In the genomic region with DNA sequence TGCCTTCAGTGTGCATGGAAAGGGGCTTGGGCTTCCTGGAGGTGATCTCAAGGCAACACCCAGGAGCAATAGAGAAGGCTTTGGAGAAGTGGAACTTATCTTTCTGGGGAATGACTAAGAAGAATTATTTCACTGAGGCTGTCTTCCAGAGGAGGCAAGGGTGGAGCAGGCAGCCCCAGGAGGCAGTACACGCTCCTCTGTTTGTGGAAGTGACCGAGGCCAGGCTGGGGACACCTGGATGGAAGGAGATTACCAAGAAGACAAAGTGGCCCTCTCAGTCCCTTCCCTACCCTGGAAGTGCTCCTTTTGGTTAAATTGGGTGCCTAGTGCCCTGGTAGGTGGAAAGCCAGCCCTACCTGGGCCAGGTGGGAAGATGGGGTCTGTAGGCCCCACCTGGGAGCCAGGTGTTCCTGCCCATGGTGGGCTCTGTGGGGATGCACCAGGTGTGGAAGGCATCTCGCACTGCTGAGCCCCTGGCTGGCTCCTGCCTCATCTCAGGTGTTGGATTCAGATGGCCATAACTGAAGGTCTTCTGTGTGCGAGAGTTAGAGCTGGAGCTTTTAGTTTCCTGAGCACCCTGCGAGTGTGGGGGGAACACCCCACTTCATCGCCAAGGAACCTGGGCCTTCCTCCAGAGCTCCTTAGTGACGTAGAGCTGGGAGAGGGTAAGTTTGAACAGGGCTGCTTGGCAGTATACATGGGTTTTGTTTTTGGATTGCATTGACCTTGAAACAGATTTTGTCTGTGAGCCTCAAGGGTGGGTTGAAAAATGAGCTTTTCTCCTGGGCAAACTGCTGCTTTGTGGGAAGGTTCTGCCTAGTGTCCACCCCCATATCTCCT, we compare ENCODE assay signal across 12 cellular contexts. TPM values are rescaled to one million over a fixed set of nuclear protein-coding genes. Genes with fewer than 3 reads are reported as not detected.
DNase-seq lines count a peak whose midpoint lies in the region; ATAC-seq, FAIRE-seq and TF ChIP-seq lines count a peak whose summit lies in the region.
"Had no signal": no experiment of that assay in that cellular context is flagged by ENCODE, and none has a peak within 500 bp of the region (broad histone marks: within the 10 kb centered on the region; RNA-seq: fewer than 3 reads in every experiment).

No MANE protein-coding gene starts in this region.

- no peak for FAIRE-seq in D721Med (lab: Jason Lieb, UNC)
- FAIRE-seq: HepG2 had no signal

- in situ Hi-C loops in transverse colon (cut with MboI; ENCODE audit: low pct_ligation_motif_present in 1 of 4, low pct_unique_long_range_greater_than_20kb in 1 of 4, low sequenced_read_pairs in 3 of 4): no loop called here

- intact Hi-C loops in activated naive CD4-positive, alpha-beta T cell treated with anti-CD3 and anti-CD28 coated beads for 36 hours (cut with micrococcal nuclease): loop anchor here (1.0 to 5.0 kb wide), 8 partner anchors 7 to 314 kb away; a partner anchor contains a TSS
- intact Hi-C loops in transverse colon (cut with DNase I; ENCODE audit: low total_unique reads): no loop called here

- ATAC-seq in activated naive CD8-positive, alpha-beta T cell treated with anti-CD3 and anti-CD28 coated beads, Interleukin-2, amount 10 ng/mL, durations not matched to agents 7 days and 5 days (ENCODE audit: low read depth): no peak
- ATAC-seq in GM19463 (IDR thresholded peaks at IDR 0.05; ENCODE audit: unreplicated experiment): no peak
- ATAC-seq: HepG2 had no signal

- H3K27me3 ChIP-seq in mucosa of rectum (ENCODE audit: control insufficient read depth in 2 of 2, insufficient read depth in 2 of 2, low read length in 2 of 2) (no peaks in the 10 kb centered on the region), transverse colon (no peaks in the 10 kb centered on the region)
- H3K27me3 ChIP-seq: SJSA1 had no signal

- CTCF ChIA-PET in activated naive CD4-positive, alpha-beta T cell treated with anti-CD3 and anti-CD28 coated beads for 36 hours (lab: Charles Lee): interaction anchor here (0.7 kb wide), 1 partner anchor 109 kb away, joined by 3 read pairs; no protein-coding TSS in a partner anchor

- H3K4me1 ChIP-seq in mucosa of rectum (ENCODE audit: control insufficient read depth in 2 of 2, insufficient read depth in 2 of 2, low read length in 2 of 2) (peaks cover 25 to 47% of the 10 kb centered on the region in 2 donors), transverse colon (peaks cover 40 to 57% (median 46%) of the 10 kb centered on the region in 4 donors)

- H3K4me1 Mint-ChIP-seq in activated naive CD4-positive, alpha-beta T cell treated with anti-CD3 and anti-CD28 coated beads for 36 hours (ENCODE audit: low read depth): peaks cover 42% of the 10 kb centered on the region
- peaks cover 51% of the 10 kb centered on the region for H3K4me1 Mint-ChIP-seq in activated naive CD8-positive, alpha-beta T cell treated with anti-CD3 and anti-CD28 coated beads, Interleukin-2, amount 10 ng/mL, durations not matched to agents 7 days and 5 days

- no peak for DNase-seq in activated naive CD4-positive, alpha-beta T cell treated with anti-CD3 and anti-CD28 coated beads for 36 hours
- DNase-seq in activated naive CD4-positive, alpha-beta T cell treated with anti-CD3 and anti-CD28 coated beads, Interleukin-2, amount 50 U/mL, for 16 hours: no peak
- no peak for DNase-seq in activated naive CD8-positive, alpha-beta T cell treated with anti-CD3 and anti-CD28 coated beads, Interleukin-2, amount 10 ng/mL, durations not matched to agents 7 days and 5 days
- DNase-seq in transverse colon: no peak
- DNase-seq in NCI-H2107 treated with DMSO at 0.1 percent for 48 hours (lab: John Stamatoyannopoulos, UW; ENCODE audit: unreplicated experiment): no peak
- DNase-seq in D721Med (ENCODE audit: insufficient read length, low spot score): no peak
- DNase-seq: NCI-H2107 had no signal

- H3K9ac ChIP-seq in mucosa of rectum (ENCODE audit: low read depth in 1 of 2, low read length in 2 of 2): no peak overlapping the region

- H3K36me3 ChIP-seq in mucosa of rectum (ENCODE audit: control insufficient read depth in 2 of 2, insufficient read depth in 2 of 2, low read length in 2 of 2) (peaks cover 16 to 21% of the 10 kb centered on the region in 2 donors), transverse colon (peaks cover 0 to 7% (median 0%) of the 10 kb centered on the region in 4 donors)

- WGBS in transverse colon (ENCODE audit: low coverage in 1 of 2), 2 donors: 74% methylated on average over 7 of the region's 7 CpGs; no CpG with 5 or more reads in 1 of the 2 donors

- H3K9me3 ChIP-seq in mucosa of rectum (ENCODE audit: control insufficient read depth in 2 of 2, low read length in 2 of 2): no peaks in the 10 kb centered on the region
- H3K9me3 ChIP-seq in transverse colon: no peaks in the 10 kb centered on the region
- H3K9me3 ChIP-seq: SJSA1 had no signal

- no peaks in the 10 kb centered on the region for H3K27me3 Mint-ChIP-seq in activated naive CD4-positive, alpha-beta T cell treated with anti-CD3 and anti-CD28 coated beads for 36 hours (ENCODE audit: low read depth)
- no peaks in the 10 kb centered on the region for H3K27me3 Mint-ChIP-seq in activated naive CD8-positive, alpha-beta T cell treated with anti-CD3 and anti-CD28 coated beads, Interleukin-2, amount 10 ng/mL, durations not matched to agents 7 days and 5 days

- H3K9me3 Mint-ChIP-seq in activated naive CD4-positive, alpha-beta T cell treated with anti-CD3 and anti-CD28 coated beads for 36 hours: no peaks in the 10 kb centered on the region
- H3K9me3 Mint-ChIP-seq in activated naive CD8-positive, alpha-beta T cell treated with anti-CD3 and anti-CD28 coated beads, Interleukin-2, amount 10 ng/mL, durations not matched to agents 7 days and 5 days: no peaks in the 10 kb centered on the region

- POLR2A ChIA-PET in activated naive CD8-positive, alpha-beta T cell treated with anti-CD3 and anti-CD28 coated beads, Interleukin-2, amount 10 ng/mL, durations not matched to agents 7 days and 5 days (lab: Charles Lee): interaction anchor here (0.9 to 1.4 kb wide), 5 partner anchors 16 to 80 kb away, joined by 3 to 5 read pairs (median 3); no protein-coding TSS in a partner anchor

- no peak overlapping the region for H3K4me3 Mint-ChIP-seq in activated naive CD4-positive, alpha-beta T cell treated with anti-CD3 and anti-CD28 coated beads for 36 hours
- peak overlapping the region; percentile 27 for H3K4me3 Mint-ChIP-seq in activated naive CD8-positive, alpha-beta T cell treated with anti-CD3 and anti-CD28 coated beads, Interleukin-2, amount 10 ng/mL, durations not matched to agents 7 days and 5 days

- no peak for TF ChIP-seq EP300 in transverse colon (IDR thresholded peaks at IDR 0.05; ENCODE audit: low read depth)

- H3K27ac ChIP-seq in mucosa of rectum (ENCODE audit: low read depth in 2 of 2, low read length in 2 of 2) (peak overlapping the region; percentile 30 to 48), transverse colon (peak overlapping the region; percentile 87 to 90 (median 88))

- H3K36me3 Mint-ChIP-seq in activated naive CD4-positive, alpha-beta T cell treated with anti-CD3 and anti-CD28 coated beads for 36 hours (ENCODE audit: low read depth): peaks cover 3% of the 10 kb centered on the region
- peaks cover 11% of the 10 kb centered on the region for H3K36me3 Mint-ChIP-seq in activated naive CD8-positive, alpha-beta T cell treated with anti-CD3 and anti-CD28 coated beads, Interleukin-2, amount 10 ng/mL, durations not matched to agents 7 days and 5 days

- H3K4me3 ChIP-seq in mucosa of rectum (ENCODE audit: low read length in 2 of 2): no peak overlapping the region
- no peak overlapping the region for H3K4me3 ChIP-seq in transverse colon
- H3K4me3 ChIP-seq: SJSA1 had no signal

- H3K27ac Mint-ChIP-seq in activated naive CD4-positive, alpha-beta T cell treated with anti-CD3 and anti-CD28 coated beads for 36 hours: peak overlapping the region; percentile 79
- H3K27ac Mint-ChIP-seq in activated naive CD8-positive, alpha-beta T cell treated with anti-CD3 and anti-CD28 coated beads, Interleukin-2, amount 10 ng/mL, durations not matched to agents 7 days and 5 days: peak overlapping the region; percentile 72
- H3K27ac Mint-ChIP-seq: progenitor cell of endocrine pancreas had no signal

- no peak for TF ChIP-seq CTCF in transverse colon (IDR thresholded peaks at IDR 0.05)
- TF ChIP-seq CTCF in D721Med (IDR thresholded peaks at IDR 0.05; ENCODE audit: insufficient read depth, missing control alignments): no peak

- no peak for TF ChIP-seq POLR2A in transverse colon (IDR thresholded peaks at IDR 0.05)

RNA-seq across cellular contexts. Expression of a gene that starts 46.1 kb away (rescaled TPM):
- 10 to 100 TPM; 48.7 to 54.6 TPM for total RNA-seq in activated naive CD4-positive, alpha-beta T cell treated with anti-CD3 and anti-CD28 coated beads for 36 hours
- 10 to 100 TPM; 36.9 to 42.6 TPM for total RNA-seq in activated naive CD8-positive, alpha-beta T cell treated with anti-CD3 and anti-CD28 coated beads, Interleukin-2, amount 10 ng/mL, durations not matched to agents 7 days and 5 days
- 100 to 1,000 TPM; 309 to 483 (median 316) TPM for total RNA-seq in transverse colon

Comparison
In these comparisons a context has a peak if more than half of its experiments do, and no peak if none do; other contexts are left out.
1. RNA of a gene that starts 46.1 kb away (total RNA-seq): 309 to 483 TPM in transverse colon; 48.7 to 54.6 TPM in activated naive CD4-positive, alpha-beta T cell treated with anti-CD3 and anti-CD28 coated beads for 36 hours and 36.9 to 42.6 TPM in activated naive CD8-positive, alpha-beta T cell treated with anti-CD3 and anti-CD28 coated beads, Interleukin-2, amount 10 ng/mL, durations not matched to agents 7 days and 5 days; every median in the first group is over 4 times any median in the second.